ENCODE assay signal across 8 cellular contexts in the genomic region with DNA sequence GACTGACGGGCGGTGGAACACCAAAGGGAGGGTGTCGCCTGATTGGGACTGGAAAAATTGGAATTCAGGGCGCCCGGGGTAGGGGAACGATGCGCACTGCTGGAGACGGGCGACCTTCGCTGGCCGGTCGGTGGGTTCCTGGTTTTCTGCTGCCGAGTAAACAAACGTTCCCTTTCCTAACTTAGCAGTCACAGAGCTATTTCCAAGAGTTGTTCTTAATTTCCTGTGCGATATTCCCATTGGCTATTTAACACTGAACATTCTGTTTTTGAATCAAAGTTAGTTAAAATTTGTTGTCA. TPM values are rescaled to one million over a fixed set of nuclear protein-coding genes. Genes with fewer than 3 reads are reported as not detected.
DNase-seq lines count a peak whose midpoint lies in the region; ATAC-seq and TF ChIP-seq lines count a peak whose summit lies in the region.

No MANE protein-coding gene starts in this region.

- H3K27me3 ChIP-seq in testis, result no peaks in the 10 kb centered on the region

- POLR2A ChIA-PET in MCF 10A (lab: Yijun Ruan, JAX), result interaction anchor here (0.6 to 3.7 kb wide), 11 partner anchors 12 to 573 kb away, joined by 3 to 16 read pairs (median 4); partner anchors contain the start of gene POLI

- no peaks in the 10 kb centered on the region for H3K4me1 ChIP-seq in testis

- H3K36me3 ChIP-seq in testis (ENCODE audit: low read depth, missing control alignments), result no peaks in the 10 kb centered on the region

- peak overlapping the region; percentile 69 to 76 for H3K4me3 ChIP-seq in testis

- in situ Hi-C loops in KBM-7 (cut with MboI; ENCODE audit: low pct_unique_long_range_greater_than_20kb, low sequenced_read_pairs) (no loop called here), GM13977 (cut with MboI; ENCODE audit: low pct_unique_long_range_greater_than_20kb, low sequenced_read_pairs, unreplicated experiment) (no loop called here)

- TSS peak; percentile 42 for BruUV-seq in MCF 10A (replicated peaks; lab: Mats Ljungman, UMichigan)

- TF ChIP-seq POLR2A in testis (IDR thresholded peaks at IDR 0.05), result no peak

- no peak for TF ChIP-seq CTCF in MCF 10A (IDR thresholded peaks at IDR 0.05; ENCODE audit: unreplicated experiment)
- TF ChIP-seq CTCF in testis (IDR thresholded peaks at IDR 0.05), result no peak
- no peak for TF ChIP-seq CTCF in GM13977 (IDR thresholded peaks at IDR 0.05; ENCODE audit: extremely low read depth, insufficient read depth, missing control alignments)

- intact Hi-C loops in MCF 10A (cut with micrococcal nuclease), result loop anchor here (2.0 to 5.0 kb wide), 2 partner anchors 30 to 201 kb away; no protein-coding TSS in a partner anchor
- intact Hi-C loops in left colon (cut with DNase I, micrococcal nuclease), result no loop called here
- intact Hi-C loops in testis (cut with DNase I; ENCODE audit: low total_unique reads), result no loop called here

- peak overlapping the region; percentile 64 to 81 for H3K27ac ChIP-seq in testis

- 0 to 1% methylated on average over 15 of the region's 15 CpGs for WGBS in testis, 2 donors

- peak overlapping the region; percentile 100 for H3K4me3 Mint-ChIP-seq in MCF 10A (ENCODE audit: unreplicated experiment)

- DNase-seq in COLO829 (ENCODE audit: low spot score) (peak; percentile 13), KBM-7 (peak; percentile 59), MCF 10A (ENCODE audit: unreplicated experiment) (peak; percentile 30), left colon (no peak), testis (no peak), NCI-H1092 (lab: John Stamatoyannopoulos, UW) (no peak), GM13977 (ENCODE audit: low spot score) (no peak)

- H3K9me3 Mint-ChIP-seq in MCF 10A (ENCODE audit: unreplicated experiment), result no peaks in the 10 kb centered on the region

- H3K27me3 Mint-ChIP-seq in MCF 10A (ENCODE audit: insufficient read depth, unreplicated experiment), result no peaks in the 10 kb centered on the region

- H3K4me1 Mint-ChIP-seq in MCF 10A (ENCODE audit: insufficient read depth, unreplicated experiment), result peaks cover 6% of the 10 kb centered on the region

- H3K27ac Mint-ChIP-seq in MCF 10A (ENCODE audit: low read depth, unreplicated experiment), result peak overlapping the region; percentile 99

- H3K36me3 Mint-ChIP-seq in MCF 10A (ENCODE audit: insufficient read depth, unreplicated experiment), result peaks cover 7% of the 10 kb centered on the region

- CTCF ChIA-PET in MCF 10A (lab: Yijun Ruan, JAX), result interaction anchor here (0.8 to 1.9 kb wide), 6 partner anchors 29 to 140 kb away, joined by 3 to 9 read pairs (median 3); no protein-coding TSS in a partner anchor

- no peaks in the 10 kb centered on the region for H3K9me3 ChIP-seq in testis

- ATAC-seq in GM21360 (IDR thresholded peaks at IDR 0.05; ENCODE audit: unreplicated experiment) (peak; percentile 6), left colon (peak; percentile 39)

RNA-seq across cellular contexts. Expression of gene C18orf54, which starts 0.7 kb away (rescaled TPM):
- total RNA-seq in MCF 10A (2022) (4.4 and 5.5 TPM in 2 replicates), left colon (1 to 10 TPM; 2.4 to 3.4 TPM), testis (10 to 100 TPM; 11.7 to 16.0 TPM)
- 18.2 TPM for polyA plus RNA-seq in testis (ENCODE audit: insufficient read depth, low read depth, low replicate concordance)

RNA-seq across cellular contexts. Expression of gene STARD6, which starts 0.8 kb away (rescaled TPM):
- total RNA-seq in MCF 10A (2022) (not detected in 2 replicates), left colon (not detected), testis (1 to 10 TPM; 4.4 to 5.7 TPM)
- polyA plus RNA-seq in testis (ENCODE audit: insufficient read depth, low read depth, low replicate concordance), result 42.6 TPM

Comparison
In these comparisons a context has a peak if more than half of its experiments do, and no peak if none do; other contexts are left out.
1. DNase-seq: peak in COLO829 (single experiment), KBM-7 (single experiment) and MCF 10A (single experiment); none in left colon (0 of 2), testis (single experiment), NCI-H1092 (single experiment) and GM13977 (single experiment).